In the genomic region with DNA sequence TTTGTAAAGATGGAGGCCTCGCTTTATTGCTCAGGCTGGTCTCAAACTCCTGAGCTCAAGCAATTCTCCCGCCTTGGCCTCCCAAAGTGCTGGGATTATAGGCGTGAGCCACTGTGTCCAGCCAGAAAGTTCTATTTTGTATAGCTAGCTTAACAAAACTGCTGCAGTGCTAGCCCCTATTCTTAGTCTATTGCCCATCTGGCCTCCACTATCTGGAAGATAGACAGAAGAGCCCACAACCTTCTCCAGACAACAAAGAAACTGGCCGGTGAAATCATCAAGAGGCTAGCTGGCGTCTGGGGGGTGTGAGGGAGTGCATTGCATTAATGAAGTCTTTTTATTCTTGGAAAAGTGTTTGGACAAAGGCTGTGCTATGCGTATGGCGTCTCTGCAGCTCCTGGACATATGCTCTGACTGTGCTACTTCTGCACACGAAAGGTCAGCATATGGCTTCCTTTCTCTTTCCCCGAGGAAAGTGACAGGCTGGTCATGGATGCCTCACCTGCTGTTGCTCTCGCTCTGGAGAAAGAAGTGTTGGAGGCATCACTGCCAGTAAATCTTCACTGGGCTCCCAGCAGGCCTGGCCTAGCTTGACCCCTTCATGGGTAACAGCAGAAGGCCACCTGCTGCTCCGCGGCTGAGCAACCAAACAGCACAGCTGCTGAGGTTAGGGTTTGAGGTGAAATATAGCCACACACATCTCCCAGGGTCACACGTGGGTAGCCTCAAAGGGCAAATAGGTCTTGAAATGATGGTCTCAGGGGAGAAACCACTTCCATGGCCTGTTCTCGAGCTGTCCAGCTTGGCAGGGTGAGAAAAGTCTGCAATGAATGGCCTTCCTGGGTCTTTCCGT, we compare ENCODE assay signal across 1 cellular context.
TF ChIP-seq lines count a peak whose summit lies in the region.

No MANE protein-coding gene starts in this region.

TF ChIP-seq in GM12878, 131 proteins besides CTCF, POLR2A, EP300 and RAD21 (continued from another document):
- TF ChIP-seq, protein P1, sequence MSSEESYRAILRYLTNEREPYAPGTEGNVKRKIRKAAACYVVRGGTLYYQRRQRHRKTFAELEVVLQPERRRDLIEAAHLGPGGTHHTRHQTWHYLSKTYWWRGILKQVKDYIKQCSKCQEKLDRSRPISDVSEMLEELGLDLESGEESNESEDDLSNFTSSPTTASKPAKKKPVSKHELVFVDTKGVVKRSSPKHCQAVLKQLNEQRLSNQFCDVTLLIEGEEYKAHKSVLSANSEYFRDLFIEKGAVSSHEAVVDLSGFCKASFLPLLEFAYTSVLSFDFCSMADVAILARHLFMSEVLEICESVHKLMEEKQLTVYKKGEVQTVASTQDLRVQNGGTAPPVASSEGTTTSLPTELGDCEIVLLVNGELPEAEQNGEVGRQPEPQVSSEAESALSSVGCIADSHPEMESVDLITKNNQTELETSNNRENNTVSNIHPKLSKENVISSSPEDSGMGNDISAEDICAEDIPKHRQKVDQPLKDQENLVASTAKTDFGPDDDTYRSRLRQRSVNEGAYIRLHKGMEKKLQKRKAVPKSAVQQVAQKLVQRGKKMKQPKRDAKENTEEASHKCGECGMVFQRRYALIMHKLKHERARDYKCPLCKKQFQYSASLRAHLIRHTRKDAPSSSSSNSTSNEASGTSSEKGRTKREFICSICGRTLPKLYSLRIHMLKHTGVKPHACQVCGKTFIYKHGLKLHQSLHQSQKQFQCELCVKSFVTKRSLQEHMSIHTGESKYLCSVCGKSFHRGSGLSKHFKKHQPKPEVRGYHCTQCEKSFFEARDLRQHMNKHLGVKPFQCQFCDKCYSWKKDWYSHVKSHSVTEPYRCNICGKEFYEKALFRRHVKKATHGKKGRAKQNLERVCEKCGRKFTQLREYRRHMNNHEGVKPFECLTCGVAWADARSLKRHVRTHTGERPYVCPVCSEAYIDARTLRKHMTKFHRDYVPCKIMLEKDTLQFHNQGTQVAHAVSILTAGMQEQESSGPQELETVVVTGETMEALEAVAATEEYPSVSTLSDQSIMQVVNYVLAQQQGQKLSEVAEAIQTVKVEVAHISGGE (CRISPR knock-in tag; IDR thresholded peaks at IDR 0.05): no peak
- no peak for TF ChIP-seq ZNF384 (IDR thresholded peaks at IDR 0.05; ENCODE audit: borderline replicate concordance, low read depth, low read length)
- TF ChIP-seq TARDBP (IDR thresholded peaks at IDR 0.05; ENCODE audit: borderline replicate concordance): no peak
- TF ChIP-seq RUNX3 (IDR thresholded peaks at IDR 0.05; ENCODE audit: low read length): peak; percentile 74
- TF ChIP-seq MEF2B (IDR thresholded peaks at IDR 0.05; ENCODE audit: partially characterized antibody, poor library complexity, severe bottlenecking): peak; percentile 45
- no peak for TF ChIP-seq IKZF1 (conservative IDR thresholded peaks at IDR 0.05)
- TF ChIP-seq, protein P2, sequence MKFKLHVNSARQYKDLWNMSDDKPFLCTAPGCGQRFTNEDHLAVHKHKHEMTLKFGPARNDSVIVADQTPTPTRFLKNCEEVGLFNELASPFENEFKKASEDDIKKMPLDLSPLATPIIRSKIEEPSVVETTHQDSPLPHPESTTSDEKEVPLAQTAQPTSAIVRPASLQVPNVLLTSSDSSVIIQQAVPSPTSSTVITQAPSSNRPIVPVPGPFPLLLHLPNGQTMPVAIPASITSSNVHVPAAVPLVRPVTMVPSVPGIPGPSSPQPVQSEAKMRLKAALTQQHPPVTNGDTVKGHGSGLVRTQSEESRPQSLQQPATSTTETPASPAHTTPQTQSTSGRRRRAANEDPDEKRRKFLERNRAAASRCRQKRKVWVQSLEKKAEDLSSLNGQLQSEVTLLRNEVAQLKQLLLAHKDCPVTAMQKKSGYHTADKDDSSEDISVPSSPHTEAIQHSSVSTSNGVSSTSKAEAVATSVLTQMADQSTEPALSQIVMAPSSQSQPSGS (IDR thresholded peaks at IDR 0.05; ENCODE audit: low read length): no peak
- no peak for TF ChIP-seq TCF7 (IDR thresholded peaks at IDR 0.05; ENCODE audit: borderline replicate concordance)
- TF ChIP-seq TCF12 (IDR thresholded peaks at IDR 0.05; ENCODE audit: low read depth, low read length): peak; percentile 96
- TF ChIP-seq, protein P3, sequence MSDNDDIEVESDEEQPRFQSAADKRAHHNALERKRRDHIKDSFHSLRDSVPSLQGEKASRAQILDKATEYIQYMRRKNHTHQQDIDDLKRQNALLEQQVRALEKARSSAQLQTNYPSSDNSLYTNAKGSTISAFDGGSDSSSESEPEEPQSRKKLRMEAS (IDR thresholded peaks at IDR 0.05; ENCODE audit: low read depth, low read length): no peak
- no peak for TF ChIP-seq ZNF622 (IDR thresholded peaks at IDR 0.05)
- peak; percentile 13; the same call in 1 of the 3 replicates for TF ChIP-seq POU2F2 (IDR thresholded peaks at IDR 0.05; ENCODE audit: borderline replicate concordance, low read depth, low read length)
- peak; percentile 75; the same call in 1 of the 2 replicates for TF ChIP-seq PAX5 (IDR thresholded peaks at IDR 0.05; ENCODE audit: borderline replicate concordance, low read depth, low read length)
- TF ChIP-seq NR2C2 (IDR thresholded peaks at IDR 0.05; ENCODE audit: borderline replicate concordance, control insufficient read depth, insufficient read length, low read depth): no peak
- peak; percentile 93 for TF ChIP-seq NR2F1 (conservative IDR thresholded peaks at IDR 0.05)
